10 cellular contexts compared by ENCODE assay signal in genomic region chr4:20313237-20314030, GRCh38.
A peak's percentile ranks its signal among the peaks of the same experiment; 100 is the strongest.
DNase-seq lines count a peak whose midpoint lies in the region; ATAC-seq and TF ChIP-seq lines count a peak whose summit lies in the region.
"Had no signal": no experiment of that assay in that cellular context is flagged by ENCODE, and none has a peak within 500 bp of the region (broad histone marks: within the 10 kb centered on the region; RNA-seq: fewer than 3 reads in every experiment).

No MANE protein-coding gene starts in this region.

- CTCF ChIA-PET in A673 (lab: Charles Lee): no interaction called here

- peak overlapping the region; percentile 34 for H3K23ac ChIP-seq in neuronal stem cell (ENCODE audit: low read depth, low read length, poor library complexity)

- intact Hi-C loops in A673 (cut with micrococcal nuclease; ENCODE audit: unreplicated experiment): no loop called here

- H3K9me3 ChIP-seq in neuronal stem cell (replicated peaks in 1 of 2; ENCODE audit: control insufficient read depth in 2 of 2, insufficient read depth in 1 of 2, low read depth in 1 of 2, low read length in 2 of 2) (peaks cover 0 to 5% of the 10 kb centered on the region in 2 donors), A673 (ENCODE audit: low read depth, low read length, poor library complexity, severe bottlenecking) (no peaks in the 10 kb centered on the region)
- H3K9me3 ChIP-seq: HAP-1 had no signal

- peak overlapping the region; percentile 37 for H2BK15ac ChIP-seq in neuronal stem cell (ENCODE audit: low read length)

- no peak overlapping the region for H2AFZ ChIP-seq in neuronal stem cell (ENCODE audit: low read length)

- H3K36me3 ChIP-seq in neuronal stem cell (replicated peaks in 1 of 2; ENCODE audit: control insufficient read depth in 2 of 2, insufficient read depth in 2 of 2, low read length in 2 of 2) (peaks cover 0 to 3% of the 10 kb centered on the region in 2 donors), A673 (ENCODE audit: insufficient read depth, low read length, poor library complexity, severe bottlenecking) (no peaks in the 10 kb centered on the region)
- H3K36me3 ChIP-seq: HAP-1 had no signal

- no peak overlapping the region for H2BK5ac ChIP-seq in neuronal stem cell (ENCODE audit: low read length)

- BruUV-seq in A673 (replicated peaks; lab: Mats Ljungman, UMichigan): no TSS peak

- H3K14ac ChIP-seq in neuronal stem cell (ENCODE audit: low read length): no peak overlapping the region

- no CpG with 5 or more reads among the region's 12 CpGs for WGBS in neuronal stem cell (ENCODE audit: extremely low coverage in 2 of 2, insufficient read length in 2 of 2, insufficient replicate concordance in 1 of 2), 2 donors

- ATAC-seq in HG03469 (IDR thresholded peaks at IDR 0.05; ENCODE audit: unreplicated experiment): peak; percentile 85

- DNase-seq in activated CD4-positive, alpha-beta T cell treated with anti-CD3 and anti-CD28 coated beads for 48 hours: peak; percentile 17
- DNase-seq in activated CD4-positive, alpha-beta T cell treated with anti-CD3 and anti-CD28 coated beads for 1 hour: no peak
- peak; percentile 72 for DNase-seq in ecto neural progenitor cell (ENCODE audit: low spot score)
- peak; percentile 29 for DNase-seq in neuronal stem cell (ENCODE audit: low spot score)
- DNase-seq in NOMO-1 (lab: John Stamatoyannopoulos, UW; ENCODE audit: unreplicated experiment in 2 of 2): no peak
- DNase-seq in NK-92 (lab: John Stamatoyannopoulos, UW; ENCODE audit: unreplicated experiment): no peak
- no peak for DNase-seq in A673 (ENCODE audit: low spot score)
- DNase-seq: SIG-M5 had no signal

- no peak overlapping the region for H3K18ac ChIP-seq in neuronal stem cell (ENCODE audit: low read length)

- H3K4me3 ChIP-seq in neuronal stem cell (ENCODE audit: low read length in 2 of 2) (no peak overlapping the region), A673 (ENCODE audit: low read depth, low read length, poor library complexity, severe bottlenecking) (no peak overlapping the region)
- H3K4me3 ChIP-seq: HAP-1 had no signal

- TF ChIP-seq CTCF in A673 (conservative IDR thresholded peaks at IDR 0.05; ENCODE audit: low read depth, low read length): no peak

- POLR2A ChIA-PET in A673 (lab: Charles Lee; ENCODE audit: low non-redundant PET): no interaction called here

- H2BK120ac ChIP-seq in neuronal stem cell (ENCODE audit: low read depth, low read length): no peak overlapping the region

- peaks cover 0 to 2% (median 0%) of the 10 kb centered on the region in 3 experiments for H3K27me3 ChIP-seq in neuronal stem cell (ENCODE audit: control insufficient read depth in 3 of 3, insufficient read depth in 3 of 3, low read depth in 1 of 3, low read length in 3 of 3)
- no peaks in the 10 kb centered on the region for H3K27me3 ChIP-seq in A673 (replicated peaks; ENCODE audit: insufficient read depth, low read depth, low read length, poor library complexity)

- H3K4ac ChIP-seq in neuronal stem cell (ENCODE audit: low read length): no peak overlapping the region

- no peak overlapping the region for H3K9ac ChIP-seq in neuronal stem cell (ENCODE audit: low read depth, low read length, poor library complexity)

- H4K91ac ChIP-seq in neuronal stem cell (ENCODE audit: low read depth, low read length, poor library complexity): no peak overlapping the region

- H3K4me2 ChIP-seq in neuronal stem cell (ENCODE audit: insufficient read depth, low read length, poor library complexity, severe bottlenecking): no peak overlapping the region

- H3K79me1 ChIP-seq in neuronal stem cell (ENCODE audit: low read depth, low read length): peaks cover 3% of the 10 kb centered on the region

- H3K4me1 ChIP-seq in neuronal stem cell (ENCODE audit: control insufficient read depth in 2 of 2, insufficient read depth in 1 of 2, low read depth in 1 of 2, low read length in 2 of 2) (peaks cover under 1 to 10% of the 10 kb centered on the region in 2 donors), A673 (ENCODE audit: insufficient read depth, low read length, poor library complexity, severe bottlenecking) (peaks cover 29% of the 10 kb centered on the region)

- H4K8ac ChIP-seq in neuronal stem cell (ENCODE audit: low read depth, low read length): no peak overlapping the region

- no peak overlapping the region for H2BK12ac ChIP-seq in neuronal stem cell (ENCODE audit: low read length)

- H3K27ac ChIP-seq in neuronal stem cell (replicated peaks; ENCODE audit: low read length): no peak overlapping the region
- H3K27ac ChIP-seq in A673 (ENCODE audit: low read depth, low read length, poor library complexity, severe bottlenecking): no peak overlapping the region

- H2AK5ac ChIP-seq in neuronal stem cell (ENCODE audit: low read depth, low read length): no peak overlapping the region

Comparison
In these comparisons a context has a peak if more than half of its experiments do, and no peak if none do; other contexts are left out.
1. DNase-seq: peak in activated CD4-positive, alpha-beta T cell treated with anti-CD3 and anti-CD28 coated beads for 48 hours (single experiment), ecto neural progenitor cell (single experiment) and neuronal stem cell (single experiment); none in activated CD4-positive, alpha-beta T cell treated with anti-CD3 and anti-CD28 coated beads for 1 hour (single experiment), NOMO-1 (0 of 2), NK-92 (single experiment) and A673 (single experiment).